Comparison of ENCODE assay signal across 1 cellular context in genomic region chr12:7129647-7130536, GRCh38.
TF ChIP-seq lines count a peak whose summit lies in the region.

Gene CLSTN3 (plus strand): TSS chr12:7130371. CDS start chr12:7130649, 278 bp downstream.

TF ChIP-seq in HepG2, 621 proteins besides CTCF, POLR2A, EP300 and RAD21 (continued from another document and continues in another):
- TF ChIP-seq SKIL (CRISPR knock-in tag; IDR thresholded peaks at IDR 0.05; ENCODE audit: borderline replicate concordance) = no peak
- TF ChIP-seq TEAD3 (CRISPR knock-in tag; optimal IDR thresholded peaks at IDR 0.05; ENCODE audit: borderline replicate concordance) = peak; percentile 38
- TF ChIP-seq YEATS4 (CRISPR knock-in tag; IDR thresholded peaks at IDR 0.05; ENCODE audit: borderline replicate concordance) = peak; percentile 80; the same call in 1 of the 2 replicates
- peak; percentile 74 for TF ChIP-seq RBFOX2 (IDR thresholded peaks at IDR 0.05; ENCODE audit: low read depth, low read length)
- no peak for TF ChIP-seq ZKSCAN1 (IDR thresholded peaks at IDR 0.05; ENCODE audit: low read length)
- 0 out of 2 replicates have a peak, but pooled peaks have one; percentile 34 for TF ChIP-seq ERF (CRISPR knock-in tag; IDR thresholded peaks at IDR 0.05)
- no peak for TF ChIP-seq SATB2 (CRISPR knock-in tag; IDR thresholded peaks at IDR 0.05)
- no peak for TF ChIP-seq NR1H2 (CRISPR knock-in tag; IDR thresholded peaks at IDR 0.05; ENCODE audit: borderline replicate concordance, low read depth)
- 0 out of 2 replicates have a peak, but pooled peaks have one; percentile 22 for TF ChIP-seq ZNF607 (CRISPR knock-in tag; IDR thresholded peaks at IDR 0.05; ENCODE audit: borderline replicate concordance)
- no peak for TF ChIP-seq KLF11 (CRISPR knock-in tag; IDR thresholded peaks at IDR 0.05)
- TF ChIP-seq ZC3H13 (CRISPR knock-in tag; IDR thresholded peaks at IDR 0.05) = no peak
- TF ChIP-seq PATZ1 (CRISPR knock-in tag; IDR thresholded peaks at IDR 0.05) = peak; percentile 61
- peak; percentile 60; the same call in 1 of the 2 replicates for TF ChIP-seq PRDM10 (CRISPR knock-in tag; IDR thresholded peaks at IDR 0.05; ENCODE audit: low read depth)
- no peak for TF ChIP-seq ARNT (IDR thresholded peaks at IDR 0.05)
- TF ChIP-seq, protein P1, sequence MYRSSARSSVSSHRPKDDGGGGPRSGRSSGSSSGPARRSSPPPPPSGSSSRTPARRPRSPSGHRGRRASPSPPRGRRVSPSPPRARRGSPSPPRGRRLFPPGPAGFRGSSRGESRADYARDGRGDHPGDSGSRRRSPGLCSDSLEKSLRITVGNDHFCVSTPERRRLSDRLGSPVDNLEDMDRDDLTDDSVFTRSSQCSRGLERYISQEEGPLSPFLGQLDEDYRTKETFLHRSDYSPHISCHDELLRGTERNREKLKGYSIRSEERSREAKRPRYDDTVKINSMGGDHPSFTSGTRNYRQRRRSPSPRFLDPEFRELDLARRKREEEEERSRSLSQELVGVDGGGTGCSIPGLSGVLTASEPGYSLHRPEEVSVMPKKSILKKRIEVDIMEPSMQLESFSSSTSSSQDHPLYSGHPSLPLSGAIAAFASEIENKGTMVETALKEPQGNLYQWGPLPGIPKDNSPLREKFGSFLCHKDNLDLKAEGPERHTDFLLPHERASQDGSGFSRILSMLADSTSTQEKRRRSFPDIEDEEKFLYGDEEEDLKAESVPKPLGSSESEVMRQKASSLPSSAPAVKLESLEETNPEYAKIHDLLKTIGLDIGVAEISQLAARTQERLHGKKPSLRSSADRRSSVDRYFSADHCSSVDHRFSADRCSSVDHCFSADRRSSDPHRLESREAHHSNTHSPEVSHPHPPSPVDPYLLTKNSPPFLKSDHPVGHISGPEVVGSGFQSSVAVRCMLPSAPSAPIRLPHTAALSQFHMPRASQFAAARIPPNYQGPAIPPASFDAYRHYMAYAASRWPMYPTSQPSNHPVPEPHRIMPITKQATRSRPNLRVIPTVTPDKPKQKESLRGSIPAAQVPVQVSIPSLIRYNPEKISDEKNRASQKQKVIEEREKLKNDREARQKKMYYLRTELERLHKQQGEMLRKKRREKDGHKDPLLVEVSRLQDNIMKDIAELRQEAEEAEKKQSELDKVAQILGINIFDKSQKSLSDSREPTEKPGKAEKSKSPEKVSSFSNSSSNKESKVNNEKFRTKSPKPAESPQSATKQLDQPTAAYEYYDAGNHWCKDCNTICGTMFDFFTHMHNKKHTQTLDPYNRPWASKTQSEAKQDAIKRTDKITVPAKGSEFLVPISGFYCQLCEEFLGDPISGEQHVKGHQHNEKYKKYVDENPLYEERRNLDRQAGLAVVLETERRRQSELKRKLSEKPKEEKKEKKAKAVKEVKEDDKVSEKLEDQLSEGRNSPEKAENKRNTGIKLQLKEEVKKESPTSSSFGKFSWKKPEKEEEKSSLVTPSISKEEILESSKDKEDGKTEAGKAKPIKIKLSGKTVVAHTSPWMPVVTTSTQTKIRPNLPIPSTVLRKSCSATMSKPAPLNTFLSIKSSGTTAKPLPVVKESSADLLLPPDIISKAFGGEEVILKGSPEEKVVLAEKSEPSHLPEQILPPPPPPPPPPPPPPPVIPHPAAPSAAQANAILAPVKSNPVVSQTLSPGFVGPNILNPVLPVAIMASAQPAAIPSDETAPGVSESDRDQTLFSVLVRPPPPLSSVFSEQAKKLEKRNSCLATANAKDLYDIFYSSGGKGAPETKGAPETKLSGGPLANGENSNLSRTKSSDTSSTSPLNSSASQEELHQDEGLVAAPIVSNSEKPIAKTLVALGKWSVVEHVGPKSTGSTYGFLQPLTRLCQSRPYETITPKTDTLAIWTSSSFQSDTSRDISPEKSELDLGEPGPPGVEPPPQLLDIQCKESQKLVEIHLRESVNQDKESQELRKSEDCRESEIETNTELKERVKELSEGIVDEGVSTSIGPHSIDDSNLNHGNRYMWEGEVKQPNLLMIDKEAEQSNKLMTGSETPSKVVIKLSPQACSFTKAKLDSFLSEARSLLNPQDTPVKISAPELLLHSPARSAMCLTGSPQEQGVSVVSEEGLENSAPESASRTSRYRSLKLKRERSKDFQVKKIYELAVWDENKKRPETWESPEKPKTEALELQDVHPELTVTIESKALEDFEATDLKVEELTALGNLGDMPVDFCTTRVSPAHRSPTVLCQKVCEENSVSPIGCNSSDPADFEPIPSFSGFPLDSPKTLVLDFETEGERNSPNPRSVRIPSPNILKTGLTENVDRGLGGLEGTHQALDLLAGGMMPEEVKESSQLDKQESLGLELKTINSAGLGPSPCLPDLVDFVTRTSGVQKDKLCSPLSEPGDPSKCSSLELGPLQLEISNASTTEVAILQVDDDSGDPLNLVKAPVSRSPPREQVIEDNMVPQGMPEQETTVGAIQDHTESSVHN (CRISPR knock-in tag; IDR thresholded peaks at IDR 0.05) = no peak
- no peak for TF ChIP-seq ZNF784 (CRISPR knock-in tag; IDR thresholded peaks at IDR 0.05; ENCODE audit: borderline replicate concordance)
- TF ChIP-seq ZNF296 (CRISPR knock-in tag; conservative IDR thresholded peaks at IDR 0.05) = no peak
- TF ChIP-seq KDM5B (CRISPR knock-in tag; IDR thresholded peaks at IDR 0.05; ENCODE audit: borderline replicate concordance) = no peak
- TF ChIP-seq SIX4 (CRISPR knock-in tag; IDR thresholded peaks at IDR 0.05) = no peak
- TF ChIP-seq THAP11 (CRISPR knock-in tag; IDR thresholded peaks at IDR 0.05) = peak; percentile 28
- TF ChIP-seq REXO4 (CRISPR knock-in tag; IDR thresholded peaks at IDR 0.05; ENCODE audit: borderline replicate concordance) = no peak
- no peak; the same call in 1 of the 2 replicates for TF ChIP-seq FOXO1 (CRISPR knock-in tag; IDR thresholded peaks at IDR 0.05)
- TF ChIP-seq, protein P2, sequence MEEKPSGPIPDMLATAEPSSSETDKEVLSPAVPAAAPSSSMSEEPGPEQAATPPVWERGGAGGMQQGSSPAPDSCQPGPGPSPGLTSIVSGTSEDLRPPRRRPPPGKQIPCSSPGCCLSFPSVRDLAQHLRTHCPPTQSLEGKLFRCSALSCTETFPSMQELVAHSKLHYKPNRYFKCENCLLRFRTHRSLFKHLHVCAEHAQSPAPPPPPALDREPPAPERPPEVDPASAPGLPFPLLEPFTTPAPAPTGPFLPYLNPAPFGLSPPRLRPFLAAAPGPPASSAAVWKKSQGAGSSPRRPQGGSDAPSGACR (CRISPR knock-in tag; IDR thresholded peaks at IDR 0.05) = no peak
- TF ChIP-seq, protein P3, sequence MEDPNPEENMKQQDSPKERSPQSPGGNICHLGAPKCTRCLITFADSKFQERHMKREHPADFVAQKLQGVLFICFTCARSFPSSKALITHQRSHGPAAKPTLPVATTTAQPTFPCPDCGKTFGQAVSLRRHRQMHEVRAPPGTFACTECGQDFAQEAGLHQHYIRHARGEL (CRISPR knock-in tag; IDR thresholded peaks at IDR 0.05) = no peak
- TF ChIP-seq SOX5 (CRISPR knock-in tag; IDR thresholded peaks at IDR 0.05; ENCODE audit: borderline replicate concordance) = no peak
- TF ChIP-seq FOXM1 (CRISPR knock-in tag; IDR thresholded peaks at IDR 0.05) = no peak
- TF ChIP-seq ZBTB7B (CRISPR knock-in tag; IDR thresholded peaks at IDR 0.05) = no peak
- TF ChIP-seq SP2 (CRISPR knock-in tag; IDR thresholded peaks at IDR 0.05) = peak; percentile 91
- TF ChIP-seq MED8 (CRISPR knock-in tag; IDR thresholded peaks at IDR 0.05; ENCODE audit: insufficient replicate concordance) = no peak
- TF ChIP-seq ZNF552 (CRISPR knock-in tag; IDR thresholded peaks at IDR 0.05; ENCODE audit: borderline replicate concordance) = 0 out of 2 replicates have a peak, but pooled peaks have one; percentile 34
- TF ChIP-seq MEF2D (CRISPR knock-in tag; IDR thresholded peaks at IDR 0.05) = 0 out of 2 replicates have a peak, but pooled peaks have one; percentile 13
- TF ChIP-seq ZNF776 (CRISPR knock-in tag; IDR thresholded peaks at IDR 0.05) = peak; percentile 12; the same call in 1 of the 2 replicates
- TF ChIP-seq SALL1 (CRISPR knock-in tag; IDR thresholded peaks at IDR 0.05) = peak; percentile 49
- no peak for TF ChIP-seq PAWR (CRISPR knock-in tag; IDR thresholded peaks at IDR 0.05; ENCODE audit: borderline replicate concordance)
- TF ChIP-seq FOXA1 (IDR thresholded peaks at IDR 0.05) = no peak
- 0 out of 2 replicates have a peak, but pooled peaks have one; percentile 12 for TF ChIP-seq FOXA1 (CRISPR knock-in tag; IDR thresholded peaks at IDR 0.05)
- peak; percentile 43; the same call in 1 of the 2 replicates for TF ChIP-seq GABPB1 (CRISPR knock-in tag; IDR thresholded peaks at IDR 0.05)
- TF ChIP-seq TAF1 (CRISPR knock-in tag; IDR thresholded peaks at IDR 0.05) = peak; percentile 33; the same call in 1 of the 2 replicates
- no peak for TF ChIP-seq ZNF276 (CRISPR knock-in tag; IDR thresholded peaks at IDR 0.05; ENCODE audit: low read depth)
- peak; percentile 81 for TF ChIP-seq NFYC (CRISPR knock-in tag; IDR thresholded peaks at IDR 0.05)
- no peak for TF ChIP-seq NR2F6 (IDR thresholded peaks at IDR 0.05)
- no peak for TF ChIP-seq NR2F6 (CRISPR knock-in tag; IDR thresholded peaks at IDR 0.05)
- no peak for TF ChIP-seq ZNF644 (CRISPR knock-in tag; IDR thresholded peaks at IDR 0.05; ENCODE audit: low read depth)
- TF ChIP-seq SAP130 (CRISPR knock-in tag; IDR thresholded peaks at IDR 0.05; ENCODE audit: low read depth) = peak; percentile 60
- no peak for TF ChIP-seq U2AF1 (optimal IDR thresholded peaks at IDR 0.05; ENCODE audit: low read depth, low read length)
- no peak for TF ChIP-seq MBD4 (IDR thresholded peaks at IDR 0.05; ENCODE audit: borderline replicate concordance, low read length)
